Comparison of ENCODE assay signal across 8 cellular contexts in genomic region chr2:45169339-45170190, GRCh38.
A peak's percentile ranks its signal among the peaks of the same experiment; 100 is the strongest.
DNase-seq lines count a peak whose midpoint lies in the region; ATAC-seq, FAIRE-seq and TF ChIP-seq lines count a peak whose summit lies in the region.

No MANE protein-coding gene starts in this region.

- peak overlapping the region; percentile 88 for H3K4me2 ChIP-seq in A549

- H3K27ac ChIP-seq in A549 (peak overlapping the region; percentile 86 to 93), WERI-Rb-1 (no peak overlapping the region)

- H3K4me3 ChIP-seq in A549 (peak overlapping the region; percentile 78), WERI-Rb-1 (ENCODE audit: low read depth, low read length) (peak overlapping the region; percentile 62), skeletal muscle cell (ENCODE audit: low read depth, low read length) (peak overlapping the region; percentile 52)

- POLR2A ChIA-PET in A549 (lab: Yijun Ruan, JAX), result interaction anchor here (0.6 to 2.4 kb wide), 6 partner anchors 41 to 335 kb away, joined by 3 to 10 read pairs (median 5); no protein-coding TSS in a partner anchor

- peaks cover 27% of the 10 kb centered on the region for H3K27me3 ChIP-seq in WERI-Rb-1 (ENCODE audit: insufficient read depth, low read depth, severe bottlenecking)

- H3K4me1 ChIP-seq in A549, result peaks cover 29% of the 10 kb centered on the region

- intact Hi-C loops in Right ventricle myocardium superior (cut with DNase I), result no loop called here

- H3K9me3 ChIP-seq in A549 (no peaks in the 10 kb centered on the region), WERI-Rb-1 (ENCODE audit: severe bottlenecking) (no peaks in the 10 kb centered on the region)

- ATAC-seq in A549 (peak; percentile 77 to 79), Right ventricle myocardium superior (ENCODE audit: poor library complexity) (peak; percentile 72), GM18511 (IDR thresholded peaks at IDR 0.05; ENCODE audit: unreplicated experiment) (no peak), GM18909 (IDR thresholded peaks at IDR 0.05; ENCODE audit: poor library complexity, unreplicated experiment) (no peak), GM18907 (IDR thresholded peaks at IDR 0.05; ENCODE audit: unreplicated experiment) (no peak)

- peak in 1 of 2 experiments; percentile 27; a peak in 1 of 5 replicates for TF ChIP-seq RAD21 in A549 (conservative IDR thresholded peaks at IDR 0.05 in 1 of 2, IDR thresholded peaks at IDR 0.05 in 1 of 2)

- WGBS in A549 (ENCODE audit: missing lambda C conversion rate), result 3% methylated on average over 36 of the region's 95 CpGs

- no peak for FAIRE-seq in A549 (lab: Jason Lieb, UNC)
- no peak for FAIRE-seq in GM12892 (lab: Jason Lieb, UNC)

- DNase-seq in A549 (ENCODE audit: low read depth in 1 of 2, low spot score in 1 of 2), result peak; percentile 51 to 60
- DNase-seq in GM12892 (ENCODE audit: insufficient read length), result peak; percentile 31
- peak; percentile 39 for DNase-seq in WERI-Rb-1
- no peak for DNase-seq in Right ventricle myocardium superior
- DNase-seq in skeletal muscle cell (ENCODE audit: low read depth), result no peak

- CTCF ChIA-PET in A549 (lab: Yijun Ruan, JAX), result interaction anchor here (0.7 to 2.9 kb wide), 21 partner anchors 9 to 331 kb away, joined by 3 to 10 read pairs (median 4); no protein-coding TSS in a partner anchor

- TF ChIP-seq CTCF in A549 (IDR thresholded peaks at IDR 0.05), result peak; percentile 18; the same call in 2 of the 3 replicates
- TF ChIP-seq CTCF in WERI-Rb-1 (IDR thresholded peaks at IDR 0.05; ENCODE audit: low read depth, low read length), result peak; percentile 26; the same call in 1 of the 2 replicates

- TF ChIP-seq EP300 in A549 (IDR thresholded peaks at IDR 0.05), result no peak

- TF ChIP-seq POLR2A in A549 (IDR thresholded peaks at IDR 0.05; ENCODE audit: low read length) (peak; percentile 29), GM12892 (IDR thresholded peaks at IDR 0.05; ENCODE audit: low read depth, low read length) (no peak)

- H3K36me3 ChIP-seq in WERI-Rb-1, result no peaks in the 10 kb centered on the region

TF ChIP-seq in A549, 52 proteins besides CTCF, POLR2A, EP300 and RAD21:
- TF ChIP-seq KDM5A (IDR thresholded peaks at IDR 0.05), result no peak
- no peak for TF ChIP-seq ZC3H11A (IDR thresholded peaks at IDR 0.05)
- peak; percentile 16; the same call in 1 of the 3 replicates for TF ChIP-seq SMC3 (IDR thresholded peaks at IDR 0.05)
- no peak for TF ChIP-seq RNF2 (IDR thresholded peaks at IDR 0.05; ENCODE audit: borderline replicate concordance, low read depth)
- no peak for TF ChIP-seq NPAS2 (CRISPR knock-in tag; IDR thresholded peaks at IDR 0.05; ENCODE audit: borderline replicate concordance)
- TF ChIP-seq CBX8 (IDR thresholded peaks at IDR 0.05), result no peak
- TF ChIP-seq JUN (IDR thresholded peaks at IDR 0.05), result peak in 1 of 2 experiments; percentile 41; a peak in 2 of 5 replicates
- TF ChIP-seq, protein P1, sequence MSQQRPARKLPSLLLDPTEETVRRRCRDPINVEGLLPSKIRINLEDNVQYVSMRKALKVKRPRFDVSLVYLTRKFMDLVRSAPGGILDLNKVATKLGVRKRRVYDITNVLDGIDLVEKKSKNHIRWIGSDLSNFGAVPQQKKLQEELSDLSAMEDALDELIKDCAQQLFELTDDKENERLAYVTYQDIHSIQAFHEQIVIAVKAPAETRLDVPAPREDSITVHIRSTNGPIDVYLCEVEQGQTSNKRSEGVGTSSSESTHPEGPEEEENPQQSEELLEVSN (IDR thresholded peaks at IDR 0.05; ENCODE audit: borderline replicate concordance, low read depth), result 0 out of 2 replicates have a peak, but pooled peaks have one; percentile 18

Comparison
In these comparisons a context has a peak if more than half of its experiments do, and no peak if none do; other contexts are left out.
1. ATAC-seq: peak in A549 (2 of 2) and Right ventricle myocardium superior (single experiment); none in GM18511 (single experiment), GM18909 (single experiment) and GM18907 (single experiment).
2. DNase-seq: peak in A549 (2 of 2), GM12892 (single experiment) and WERI-Rb-1 (single experiment); none in Right ventricle myocardium superior (single experiment) and skeletal muscle cell (single experiment).
3. Peak in every context shown above with its lines, with median percentiles within 50 percentile points of each other: H3K4me3 ChIP-seq.